ENCODE assay signal across 18 cellular contexts in genomic region chr20:47201074-47201730, GRCh38.
DNase-seq lines count a peak whose midpoint lies in the region; ATAC-seq, FAIRE-seq and TF ChIP-seq lines count a peak whose summit lies in the region.
"Had no signal": no experiment of that assay in that cellular context is flagged by ENCODE, and none has a peak within 500 bp of the region (broad histone marks: within the 10 kb centered on the region; RNA-seq: fewer than 3 reads in every experiment).

No MANE protein-coding gene starts in this region.

- POLR2A ChIA-PET in GM12878 (lab: Charles Lee), result interaction anchor here (0.6 to 1.2 kb wide), 4 partner anchors 42 to 494 kb away, joined by 3 to 6 read pairs (median 4); no protein-coding TSS in a partner anchor

- TF ChIP-seq POLR2A in GM12878 (IDR thresholded peaks at IDR 0.05; ENCODE audit: low read depth, low read length) (no peak), heart left ventricle (IDR thresholded peaks at IDR 0.05) (no peak)

- RAD21 ChIA-PET in GM12878 (lab: Charles Lee; ENCODE audit: unreplicated experiment), result interaction anchor here (0.7 to 5.9 kb wide), 4 partner anchors 13 to 514 kb away, joined by 3 to 141 read pairs (median 4); no protein-coding TSS in a partner anchor

- no peak for FAIRE-seq in GM12878 (lab: Jason Lieb, UNC)
- FAIRE-seq: GM12891 had no signal

- H4K20me1 ChIP-seq in BLaER1 treated with 17β-estradiol and CSF1 and Interleukin-3, amounts not matched to agents 10 nM and 100 nM, result peaks cover 0 to 9% (median 0%) of the 10 kb centered on the region in 11 experiments; a peak in 1 of 22 replicates
- H4K20me1 ChIP-seq in GM12878 (ENCODE audit: control insufficient read depth, insufficient read depth), result no peaks in the 10 kb centered on the region

- intact Hi-C loops in GM12878 (cut with micrococcal nuclease; ENCODE audit: unreplicated experiment), result no loop called here
- intact Hi-C loops in heart left ventricle (cut with DNase I), result loop anchor here in 2 of 10 donors (5.0 kb wide), 2 partner anchors 66 to 421 kb away; no protein-coding TSS in a partner anchor

- CTCF ChIA-PET in GM12878 (lab: Yijun Ruan, JAX), result interaction anchor here (0.6 to 16.9 kb wide), 2 partner anchors 182 to 198 kb away, joined by 4 to 326 read pairs; no protein-coding TSS in a partner anchor

- 74% methylated on average over 9 of the region's 9 CpGs for WGBS in GM12878 (ENCODE audit: insufficient coverage, insufficient replicate concordance, low lambda C conversion rate, missing lambda C conversion rate)
- WGBS in heart left ventricle, 4 donors, result 88 to 93% (median 90%) methylated on average over 9 of the region's 9 CpGs

- H3K4me1 Mint-ChIP-seq in nephron progenitor cell, result peaks cover 21% of the 10 kb centered on the region

- peak overlapping the region in 8 of 11 experiments; percentile 39 to 85 (median 73); a peak in 14 of 22 replicates for H3K4me2 ChIP-seq in BLaER1 treated with 17β-estradiol and CSF1 and Interleukin-3, amounts not matched to agents 10 nM and 100 nM
- H3K4me2 ChIP-seq in GM12878 (ENCODE audit: control insufficient read depth, insufficient read depth), result 0 out of 2 replicates have a peak overlapping the region, but pooled peaks have one; percentile 2
- H3K4me2 ChIP-seq: GM23338, KMS-11 had no signal

- no peak overlapping the region for H3K4me3 ChIP-seq in BLaER1 treated with 17β-estradiol and CSF1 and Interleukin-3, amounts not matched to agents 10 nM and 100 nM
- H3K4me3 ChIP-seq in HUES48 (ENCODE audit: low read depth, low read length) (no peak overlapping the region), GM12878 (no peak overlapping the region), heart left ventricle (no peak overlapping the region)
- H3K4me3 ChIP-seq: GM23338 had no signal

- H3K36me3 Mint-ChIP-seq in nephron progenitor cell (ENCODE audit: low read depth), result peaks cover 8% of the 10 kb centered on the region

- no peak for ATAC-seq in GM12878
- ATAC-seq in GM21528 (IDR thresholded peaks at IDR 0.05; ENCODE audit: low FRiP score, unreplicated experiment), result no peak
- ATAC-seq in heart left ventricle, result no peak
- ATAC-seq: GM23338 had no signal

- H3K4me3 Mint-ChIP-seq in nephron progenitor cell, result no peak overlapping the region
- H3K4me3 Mint-ChIP-seq: B cell; CD8-positive, alpha-beta memory T cell; GM23338 had no signal

- H3K27ac Mint-ChIP-seq in nephron progenitor cell, result peak overlapping the region; percentile 64
- H3K27ac Mint-ChIP-seq: B cell, GM23338 had no signal

- BruUV-seq in GM12878 (replicated peaks; lab: Mats Ljungman, UMichigan), result no TSS peak

- TF ChIP-seq CTCF in GM12878 (IDR thresholded peaks at IDR 0.05 in 2 of 3, conservative IDR thresholded peaks at IDR 0.05 in 1 of 3; ENCODE audit: control insufficient read depth in 2 of 3, extremely low read depth in 1 of 3, insufficient read depth in 1 of 3, low read depth in 3 of 3, low read length in 3 of 3) (no peak), nephron progenitor cell (IDR thresholded peaks at IDR 0.05) (no peak), GM13977 (IDR thresholded peaks at IDR 0.05; ENCODE audit: extremely low read depth, insufficient read depth, missing control alignments) (no peak), heart left ventricle (IDR thresholded peaks at IDR 0.05) (no peak)

- no peak for TF ChIP-seq RAD21 in GM12878 (IDR thresholded peaks at IDR 0.05; ENCODE audit: insufficient read depth, low read depth, low read length)

- in situ Hi-C loops in GM12878 (cut with MboI) (no loop called here), GM13977 (cut with MboI; ENCODE audit: low pct_unique_long_range_greater_than_20kb, low sequenced_read_pairs, unreplicated experiment) (no loop called here)

- H2AFZ ChIP-seq in GM12878 (ENCODE audit: control insufficient read depth, low read depth, low read length), result no peak overlapping the region
- H2AFZ ChIP-seq: GM23338 had no signal

- DNase-seq in GM12878 (ENCODE audit: low read depth, low spot score) (no peak), nephron progenitor cell (no peak), activated gamma-delta T cell treated with Interleukin-2 at 50 U/mL for 16 hours (no peak), GM13977 (ENCODE audit: low spot score) (no peak), heart left ventricle (no peak)
- DNase-seq: CD8-positive, alpha-beta memory T cell; NCI-H1105; NCI-H187 treated with DMSO at 0.1 percent for 48 hours; NCI-H2171; NCI-H446 treated with DMSO at 0.1 percent for 48 hours; NCI-H774 had no signal

- no peaks in the 10 kb centered on the region; a peak in 1 of 22 replicates for H3K36me3 ChIP-seq in BLaER1 treated with 17β-estradiol and CSF1 and Interleukin-3, amounts not matched to agents 10 nM and 100 nM
- H3K36me3 ChIP-seq in HUES48 (ENCODE audit: control insufficient read depth, insufficient read depth, low read length) (no peaks in the 10 kb centered on the region), GM12878 (ENCODE audit: control insufficient read depth in 2 of 2, insufficient read depth in 2 of 2, low read length in 1 of 2) (no peaks in the 10 kb centered on the region), heart left ventricle (no peaks in the 10 kb centered on the region)

- peaks cover 7% of the 10 kb centered on the region for H3K27me3 Mint-ChIP-seq in nephron progenitor cell (ENCODE audit: low read depth, poor library complexity)
- H3K27me3 Mint-ChIP-seq: B cell had no signal

- no peaks in the 10 kb centered on the region for H3K27me3 ChIP-seq in BLaER1 treated with 17β-estradiol and CSF1 and Interleukin-3, amounts not matched to agents 10 nM and 100 nM
- H3K27me3 ChIP-seq in HUES48 (ENCODE audit: control insufficient read depth, insufficient read depth, low read length) (no peaks in the 10 kb centered on the region), GM12878 (replicated peaks in 1 of 2; ENCODE audit: control insufficient read depth in 2 of 2, insufficient read depth in 2 of 2, low read length in 1 of 2) (no peaks in the 10 kb centered on the region), heart left ventricle (no peaks in the 10 kb centered on the region)

- H3K9me3 Mint-ChIP-seq in nephron progenitor cell, result no peaks in the 10 kb centered on the region
- H3K9me3 Mint-ChIP-seq: CD8-positive, alpha-beta memory T cell; GM23338 had no signal

- SMC1A ChIA-PET in GM12878 (lab: Charles Lee; ENCODE audit: uncharacterized antibody, unreplicated experiment), result interaction anchor here (0.6 to 7.1 kb wide), 2 partner anchors 181 to 189 kb away, joined by 3 to 140 read pairs; no protein-coding TSS in a partner anchor

- TF ChIP-seq EP300 in GM12878 (IDR thresholded peaks at IDR 0.05; ENCODE audit: borderline replicate concordance in 1 of 2, control insufficient read depth in 1 of 2, low read depth in 2 of 2, low read length in 2 of 2), result no peak

- peaks cover 9 to 75% (median 59%) of the 10 kb centered on the region in 10 experiments for H3K4me1 ChIP-seq in BLaER1 treated with 17β-estradiol and CSF1 and Interleukin-3, amounts not matched to agents 10 nM and 100 nM
- H3K4me1 ChIP-seq in HUES48 (ENCODE audit: control insufficient read depth, insufficient read depth, low read length), result peaks cover 7% of the 10 kb centered on the region
- H3K4me1 ChIP-seq in GM12878 (ENCODE audit: control insufficient read depth, insufficient read depth, low read length), result peaks cover 17% of the 10 kb centered on the region
- peaks cover 0 to 9% (median under 1%) of the 10 kb centered on the region in 12 donors for H3K4me1 ChIP-seq in heart left ventricle

- peak overlapping the region in 4 of 11 experiments; percentile 66 to 88 (median 68); a peak in 3 of 22 replicates for H3K27ac ChIP-seq in BLaER1 treated with 17β-estradiol and CSF1 and Interleukin-3, amounts not matched to agents 10 nM and 100 nM
- H3K27ac ChIP-seq in HUES48 (ENCODE audit: low read depth, low read length) (peak overlapping the region; percentile 28), GM12878 (ENCODE audit: control insufficient read depth, insufficient read depth) (no peak overlapping the region), heart left ventricle (no peak overlapping the region)
- H3K27ac ChIP-seq: KMS-11 had no signal

- H3K9me3 ChIP-seq in BLaER1 treated with 17β-estradiol and CSF1 and Interleukin-3, amounts not matched to agents 10 nM and 100 nM (replicated peaks in 1 of 11), result peaks cover 0 to 26% (median 9%) of the 10 kb centered on the region in 11 experiments; a peak in 10 of 22 replicates
- H3K9me3 ChIP-seq in HUES48 (ENCODE audit: control insufficient read depth, insufficient read depth, low read length) (no peaks in the 10 kb centered on the region), GM12878 (replicated peaks; ENCODE audit: control insufficient read depth, insufficient read depth, low read length) (no peaks in the 10 kb centered on the region), heart left ventricle (no peaks in the 10 kb centered on the region)

- no peak overlapping the region for H3K9ac ChIP-seq in BLaER1 treated with 17β-estradiol and CSF1 and Interleukin-3, amounts not matched to agents 10 nM and 100 nM
- H3K9ac ChIP-seq in HUES48 (ENCODE audit: low read depth, low read length) (no peak overlapping the region), GM12878 (ENCODE audit: control insufficient read depth, insufficient read depth, low read length) (no peak overlapping the region)
- H3K9ac ChIP-seq: KMS-11 had no signal

- H3K79me2 ChIP-seq in GM12878 (ENCODE audit: control insufficient read depth, insufficient read depth, low read length), result no peaks in the 10 kb centered on the region

TF ChIP-seq in GM12878, 131 proteins besides CTCF, POLR2A, EP300 and RAD21:
- no peak for TF ChIP-seq TBL1XR1 (IDR thresholded peaks at IDR 0.05; ENCODE audit: low read depth, low read length)
- TF ChIP-seq TCF7 (IDR thresholded peaks at IDR 0.05; ENCODE audit: borderline replicate concordance), result no peak
TF ChIP-seq in GM12878: peak in this region for 0.
